25 cellular contexts compared by ENCODE assay signal in genomic region chr16:80350066-80350465, GRCh38.
"Had no signal": no experiment of that assay in that cellular context is flagged by ENCODE, and none has a peak within 500 bp of the region (broad histone marks: within the 10 kb centered on the region; RNA-seq: fewer than 3 reads in every experiment).

No MANE protein-coding gene starts in this region.

- H3K27me3 Mint-ChIP-seq: activated naive CD4-positive, alpha-beta T cell treated with anti-CD3 and anti-CD28 coated beads, Interleukin-2, amount 10 ng/mL, durations not matched to agents 7 days and 5 days; activated naive CD8-positive, alpha-beta T cell had no signal

- H3K4me3 Mint-ChIP-seq: activated CD4-positive, alpha-beta T cell treated with anti-CD3 and anti-CD28 coated beads, Interleukin-2, amount 10 ng/mL, durations not matched to agents 24 days and 14 days; activated CD8-positive, alpha-beta T cell treated with anti-CD3 and anti-CD28 coated beads, Interleukin-2, amount 10 ng/mL, durations not matched to agents 7 days and 5 days; activated naive CD4-positive, alpha-beta T cell treated with anti-CD3 and anti-CD28 coated beads, Interleukin-2, amount 10 ng/mL, durations not matched to agents 7 days and 5 days; activated naive CD8-positive, alpha-beta T cell; activated naive CD8-positive, alpha-beta T cell treated with anti-CD3 and anti-CD28 coated beads, Interleukin-2, amount 50 U/mL, for 24 hours; activated T-cell treated with anti-CD3 and anti-CD28 coated beads, Interleukin-2, amount 50 U/mL, for 4 hours; activated T-helper 1 cell treated with anti-CD3 and anti-CD28 coated beads, Interleukin-12 subunit alpha, Interleukin-12 subunit beta, Interleukin-2, Interleukin-4 antibody, amounts not matched to agents 30 ng/mL and 10 ng/mL and 1 ng/mL, durations not matched to agents 14 hours and 24 hours and 36 hours; T-helper 1 cell treated with Interleukin-12 subunit alpha and Interleukin-12 subunit beta and Interleukin-4 antibody, amounts not matched to agents 30 μg/mL and 1 μg/mL, for 36 hours; T-helper 2 cell treated with Interferon-gamma antibody and Interleukin-4, amounts not matched to agents 5 μg/mL and 100 μg/mL, for 36 hours had no signal

- H3K4me1 ChIP-seq: SJCRH30 had no signal

- H3K4me1 Mint-ChIP-seq: activated CD4-positive, alpha-beta T cell treated with anti-CD3 and anti-CD28 coated beads, Interleukin-2, amount 10 ng/mL, durations not matched to agents 24 days and 14 days; activated naive CD4-positive, alpha-beta T cell treated with anti-CD3 and anti-CD28 coated beads, Interleukin-2, amount 10 ng/mL, durations not matched to agents 7 days and 5 days; activated naive CD8-positive, alpha-beta T cell treated with anti-CD3 and anti-CD28 coated beads, Interleukin-2, amount 50 U/mL, for 24 hours had no signal

- H3K9me3 Mint-ChIP-seq: activated CD4-positive, alpha-beta T cell treated with anti-CD3 and anti-CD28 coated beads, Interleukin-2, amount 10 ng/mL, durations not matched to agents 24 days and 14 days; activated naive CD4-positive, alpha-beta T cell treated with anti-CD3 and anti-CD28 coated beads, Interleukin-2, amount 10 ng/mL, durations not matched to agents 7 days and 5 days; activated naive CD8-positive, alpha-beta T cell treated with anti-CD3 and anti-CD28 coated beads, Interleukin-2, amount 50 U/mL, for 24 hours; activated T-helper 1 cell treated with anti-CD3 and anti-CD28 coated beads, Interleukin-12 subunit alpha, Interleukin-12 subunit beta, Interleukin-2, Interleukin-4 antibody, amounts not matched to agents 30 ng/mL and 10 ng/mL and 1 ng/mL, durations not matched to agents 14 hours and 24 hours and 36 hours; T-helper 1 cell treated with Interleukin-12 subunit alpha and Interleukin-12 subunit beta and Interleukin-4 antibody, amounts not matched to agents 30 μg/mL and 1 μg/mL, for 36 hours; T-helper 2 cell treated with Interferon-gamma antibody and Interleukin-4, amounts not matched to agents 5 μg/mL and 100 μg/mL, for 36 hours had no signal

- H3K36me3 Mint-ChIP-seq: activated naive CD4-positive, alpha-beta T cell treated with anti-CD3 and anti-CD28 coated beads, Interleukin-2, amount 10 ng/mL, durations not matched to agents 7 days and 5 days; activated naive CD8-positive, alpha-beta T cell had no signal

- ATAC-seq: activated CD8-positive, alpha-beta T cell treated with anti-CD3 and anti-CD28 coated beads, Interleukin-2, amount 10 ng/mL, durations not matched to agents 7 days and 5 days; activated naive CD8-positive, alpha-beta T cell treated with anti-CD3 and anti-CD28 coated beads, Interleukin-2, amount 50 U/mL, for 24 hours; activated T-cell treated with anti-CD3 and anti-CD28 coated beads, Interleukin-2, amount 50 U/mL, for 4 hours; Panc1 had no signal

- DNase-seq: activated CD4-positive, alpha-beta T cell treated with anti-CD3 and anti-CD28 coated beads, Interleukin-2, amount 10 ng/mL, durations not matched to agents 24 days and 14 days; activated CD4-positive, alpha-beta T cell treated with anti-CD3 and anti-CD28 coated beads, Interleukin-2, amount 50 U/mL, for 48 hours; activated CD8-positive, alpha-beta T cell treated with anti-CD3 and anti-CD28 coated beads, Interleukin-2, amount 10 ng/mL, durations not matched to agents 7 days and 5 days; activated naive CD4-positive, alpha-beta T cell treated with anti-CD3 and anti-CD28 coated beads, Interleukin-2, amount 10 ng/mL, durations not matched to agents 7 days and 5 days; activated naive CD8-positive, alpha-beta T cell treated with anti-CD3 and anti-CD28 coated beads, Interleukin-2, amount 50 U/mL, for 24 hours; activated T-cell treated with anti-CD3 and anti-CD28 coated beads for 4 hours; activated T-cell treated with anti-CD3 and anti-CD28 coated beads, Interleukin-2, amount 50 U/mL, for 4 hours; anterior cingulate cortex; brain microvascular endothelial cell; central memory CD4-positive, alpha-beta T cell; Kasumi-1; MG63; NCI-H1048; NCI-H1105 treated with DMSO at 0.1 percent for 48 hours; NCI-H1436 treated with DMSO at 0.1 percent for 48 hours; NCI-H1694 treated with DMSO at 0.1 percent for 48 hours; NCI-H2081; NCI-H2171; SJCRH30 had no signal

- H3K9me3 ChIP-seq: MG63, SJCRH30 had no signal

- H3K27me3 ChIP-seq: brain microvascular endothelial cell, MG63, SJCRH30 had no signal

- H3K27ac Mint-ChIP-seq: activated CD4-positive, alpha-beta T cell treated with anti-CD3 and anti-CD28 coated beads, Interleukin-2, amount 10 ng/mL, durations not matched to agents 24 days and 14 days; activated CD8-positive, alpha-beta T cell treated with anti-CD3 and anti-CD28 coated beads, Interleukin-2, amount 10 ng/mL, durations not matched to agents 7 days and 5 days; activated naive CD4-positive, alpha-beta T cell treated with anti-CD3 and anti-CD28 coated beads, Interleukin-2, amount 10 ng/mL, durations not matched to agents 7 days and 5 days; activated naive CD8-positive, alpha-beta T cell; activated naive CD8-positive, alpha-beta T cell treated with anti-CD3 and anti-CD28 coated beads, Interleukin-2, amount 50 U/mL, for 24 hours; activated T-helper 1 cell treated with anti-CD3 and anti-CD28 coated beads, Interleukin-12 subunit alpha, Interleukin-12 subunit beta, Interleukin-2, Interleukin-4 antibody, amounts not matched to agents 30 ng/mL and 10 ng/mL and 1 ng/mL, durations not matched to agents 14 hours and 24 hours and 36 hours; T-helper 1 cell treated with Interleukin-12 subunit alpha and Interleukin-12 subunit beta and Interleukin-4 antibody, amounts not matched to agents 30 μg/mL and 1 μg/mL, for 36 hours; T-helper 2 cell treated with Interferon-gamma antibody and Interleukin-4, amounts not matched to agents 5 μg/mL and 100 μg/mL, for 36 hours had no signal

- H3K36me3 ChIP-seq: brain microvascular endothelial cell, MG63, SJCRH30 had no signal

- H3K4me3 ChIP-seq: MG63, SJCRH30, SK-N-MC had no signal

- H3K27ac ChIP-seq: brain microvascular endothelial cell, SJCRH30, SK-N-MC had no signal
